In the genomic region with DNA sequence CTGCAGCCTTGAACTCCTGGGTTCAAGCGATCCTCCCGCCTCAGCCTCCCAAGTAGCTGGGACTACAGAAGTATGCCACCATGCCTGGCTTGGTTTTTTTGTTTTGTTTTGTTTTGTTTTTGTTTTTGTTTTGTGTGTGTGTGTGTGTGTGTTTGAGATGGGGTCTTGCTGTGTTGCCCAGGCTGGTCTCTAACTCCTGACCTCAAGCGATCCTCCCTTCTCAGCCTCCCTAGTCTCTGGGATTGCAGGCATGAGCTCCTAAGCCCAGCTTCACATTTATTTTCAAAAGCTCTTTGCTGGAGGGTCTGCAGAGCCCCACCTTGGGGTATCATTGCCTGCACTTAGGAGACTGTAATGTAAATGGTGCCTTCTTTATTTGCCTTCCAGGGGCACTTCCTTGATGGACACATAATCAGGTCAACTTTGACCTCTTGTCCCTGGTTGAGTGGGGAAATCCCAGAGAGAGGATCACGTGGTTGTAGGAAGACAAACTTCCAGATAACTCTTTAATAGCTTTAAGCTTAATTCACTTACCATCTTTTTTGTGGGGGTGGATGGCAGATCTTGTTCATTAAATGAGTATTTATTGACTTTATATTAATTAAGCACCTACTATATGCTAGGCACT, we compare ENCODE assay signal across 1 cellular context.
A peak's percentile ranks its signal among the peaks of the same experiment; 100 is the strongest.
TF ChIP-seq lines count a peak whose summit lies in the region.

No MANE protein-coding gene starts in this region.

TF ChIP-seq in HepG2, 621 proteins besides CTCF, POLR2A, EP300 and RAD21 (continues in another document):
- TF ChIP-seq, protein P1, sequence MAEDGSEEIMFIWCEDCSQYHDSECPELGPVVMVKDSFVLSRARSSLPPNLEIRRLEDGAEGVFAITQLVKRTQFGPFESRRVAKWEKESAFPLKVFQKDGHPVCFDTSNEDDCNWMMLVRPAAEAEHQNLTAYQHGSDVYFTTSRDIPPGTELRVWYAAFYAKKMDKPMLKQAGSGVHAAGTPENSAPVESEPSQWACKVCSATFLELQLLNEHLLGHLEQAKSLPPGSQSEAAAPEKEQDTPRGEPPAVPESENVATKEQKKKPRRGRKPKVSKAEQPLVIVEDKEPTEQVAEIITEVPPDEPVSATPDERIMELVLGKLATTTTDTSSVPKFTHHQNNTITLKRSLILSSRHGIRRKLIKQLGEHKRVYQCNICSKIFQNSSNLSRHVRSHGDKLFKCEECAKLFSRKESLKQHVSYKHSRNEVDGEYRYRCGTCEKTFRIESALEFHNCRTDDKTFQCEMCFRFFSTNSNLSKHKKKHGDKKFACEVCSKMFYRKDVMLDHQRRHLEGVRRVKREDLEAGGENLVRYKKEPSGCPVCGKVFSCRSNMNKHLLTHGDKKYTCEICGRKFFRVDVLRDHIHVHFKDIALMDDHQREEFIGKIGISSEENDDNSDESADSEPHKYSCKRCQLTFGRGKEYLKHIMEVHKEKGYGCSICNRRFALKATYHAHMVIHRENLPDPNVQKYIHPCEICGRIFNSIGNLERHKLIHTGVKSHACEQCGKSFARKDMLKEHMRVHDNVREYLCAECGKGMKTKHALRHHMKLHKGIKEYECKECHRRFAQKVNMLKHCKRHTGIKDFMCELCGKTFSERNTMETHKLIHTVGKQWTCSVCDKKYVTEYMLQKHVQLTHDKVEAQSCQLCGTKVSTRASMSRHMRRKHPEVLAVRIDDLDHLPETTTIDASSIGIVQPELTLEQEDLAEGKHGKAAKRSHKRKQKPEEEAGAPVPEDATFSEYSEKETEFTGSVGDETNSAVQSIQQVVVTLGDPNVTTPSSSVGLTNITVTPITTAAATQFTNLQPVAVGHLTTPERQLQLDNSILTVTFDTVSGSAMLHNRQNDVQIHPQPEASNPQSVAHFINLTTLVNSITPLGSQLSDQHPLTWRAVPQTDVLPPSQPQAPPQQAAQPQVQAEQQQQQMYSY (CRISPR knock-in tag; IDR thresholded peaks at IDR 0.05), result no peak
- TF ChIP-seq ELF1 (CRISPR knock-in tag; IDR thresholded peaks at IDR 0.05), result no peak
- TF ChIP-seq ZBTB38 (CRISPR knock-in tag; IDR thresholded peaks at IDR 0.05), result no peak
- TF ChIP-seq, protein P2, sequence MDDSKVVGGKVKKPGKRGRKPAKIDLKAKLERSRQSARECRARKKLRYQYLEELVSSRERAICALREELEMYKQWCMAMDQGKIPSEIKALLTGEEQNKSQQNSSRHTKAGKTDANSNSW (CRISPR knock-in tag; IDR thresholded peaks at IDR 0.05; ENCODE audit: borderline replicate concordance), result no peak
- TF ChIP-seq GABPB1 (CRISPR knock-in tag; IDR thresholded peaks at IDR 0.05), result no peak
- TF ChIP-seq ZNF530 (CRISPR knock-in tag; IDR thresholded peaks at IDR 0.05; ENCODE audit: low read depth), result no peak
- TF ChIP-seq HMG20B (CRISPR knock-in tag; conservative IDR thresholded peaks at IDR 0.05), result no peak
- TF ChIP-seq, protein P3, sequence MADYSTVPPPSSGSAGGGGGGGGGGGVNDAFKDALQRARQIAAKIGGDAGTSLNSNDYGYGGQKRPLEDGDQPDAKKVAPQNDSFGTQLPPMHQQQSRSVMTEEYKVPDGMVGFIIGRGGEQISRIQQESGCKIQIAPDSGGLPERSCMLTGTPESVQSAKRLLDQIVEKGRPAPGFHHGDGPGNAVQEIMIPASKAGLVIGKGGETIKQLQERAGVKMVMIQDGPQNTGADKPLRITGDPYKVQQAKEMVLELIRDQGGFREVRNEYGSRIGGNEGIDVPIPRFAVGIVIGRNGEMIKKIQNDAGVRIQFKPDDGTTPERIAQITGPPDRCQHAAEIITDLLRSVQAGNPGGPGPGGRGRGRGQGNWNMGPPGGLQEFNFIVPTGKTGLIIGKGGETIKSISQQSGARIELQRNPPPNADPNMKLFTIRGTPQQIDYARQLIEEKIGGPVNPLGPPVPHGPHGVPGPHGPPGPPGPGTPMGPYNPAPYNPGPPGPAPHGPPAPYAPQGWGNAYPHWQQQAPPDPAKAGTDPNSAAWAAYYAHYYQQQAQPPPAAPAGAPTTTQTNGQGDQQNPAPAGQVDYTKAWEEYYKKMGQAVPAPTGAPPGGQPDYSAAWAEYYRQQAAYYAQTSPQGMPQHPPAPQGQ (CRISPR knock-in tag; IDR thresholded peaks at IDR 0.05; ENCODE audit: borderline replicate concordance), result no peak
- TF ChIP-seq GABPA (IDR thresholded peaks at IDR 0.05; ENCODE audit: low read depth, low read length), result no peak
- TF ChIP-seq GABPA (CRISPR knock-in tag; IDR thresholded peaks at IDR 0.05; ENCODE audit: low read depth), result no peak
- TF ChIP-seq, protein P4, sequence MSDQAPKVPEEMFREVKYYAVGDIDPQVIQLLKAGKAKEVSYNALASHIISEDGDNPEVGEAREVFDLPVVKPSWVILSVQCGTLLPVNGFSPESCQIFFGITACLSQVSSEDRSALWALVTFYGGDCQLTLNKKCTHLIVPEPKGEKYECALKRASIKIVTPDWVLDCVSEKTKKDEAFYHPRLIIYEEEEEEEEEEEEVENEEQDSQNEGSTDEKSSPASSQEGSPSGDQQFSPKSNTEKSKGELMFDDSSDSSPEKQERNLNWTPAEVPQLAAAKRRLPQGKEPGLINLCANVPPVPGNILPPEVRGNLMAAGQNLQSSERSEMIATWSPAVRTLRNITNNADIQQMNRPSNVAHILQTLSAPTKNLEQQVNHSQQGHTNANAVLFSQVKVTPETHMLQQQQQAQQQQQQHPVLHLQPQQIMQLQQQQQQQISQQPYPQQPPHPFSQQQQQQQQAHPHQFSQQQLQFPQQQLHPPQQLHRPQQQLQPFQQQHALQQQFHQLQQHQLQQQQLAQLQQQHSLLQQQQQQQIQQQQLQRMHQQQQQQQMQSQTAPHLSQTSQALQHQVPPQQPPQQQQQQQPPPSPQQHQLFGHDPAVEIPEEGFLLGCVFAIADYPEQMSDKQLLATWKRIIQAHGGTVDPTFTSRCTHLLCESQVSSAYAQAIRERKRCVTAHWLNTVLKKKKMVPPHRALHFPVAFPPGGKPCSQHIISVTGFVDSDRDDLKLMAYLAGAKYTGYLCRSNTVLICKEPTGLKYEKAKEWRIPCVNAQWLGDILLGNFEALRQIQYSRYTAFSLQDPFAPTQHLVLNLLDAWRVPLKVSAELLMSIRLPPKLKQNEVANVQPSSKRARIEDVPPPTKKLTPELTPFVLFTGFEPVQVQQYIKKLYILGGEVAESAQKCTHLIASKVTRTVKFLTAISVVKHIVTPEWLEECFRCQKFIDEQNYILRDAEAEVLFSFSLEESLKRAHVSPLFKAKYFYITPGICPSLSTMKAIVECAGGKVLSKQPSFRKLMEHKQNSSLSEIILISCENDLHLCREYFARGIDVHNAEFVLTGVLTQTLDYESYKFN (CRISPR knock-in tag; conservative IDR thresholded peaks at IDR 0.05), result peak; percentile 44; the same call in 1 of the 2 replicates
- TF ChIP-seq, protein P5, sequence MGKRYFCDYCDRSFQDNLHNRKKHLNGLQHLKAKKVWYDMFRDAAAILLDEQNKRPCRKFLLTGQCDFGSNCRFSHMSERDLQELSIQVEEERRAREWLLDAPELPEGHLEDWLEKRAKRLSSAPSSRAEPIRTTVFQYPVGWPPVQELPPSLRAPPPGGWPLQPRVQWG (CRISPR knock-in tag; IDR thresholded peaks at IDR 0.05; ENCODE audit: borderline replicate concordance, low read depth), result no peak
- TF ChIP-seq ZNF33A (CRISPR knock-in tag; IDR thresholded peaks at IDR 0.05; ENCODE audit: borderline replicate concordance), result no peak
- TF ChIP-seq CCDC6 (CRISPR knock-in tag; IDR thresholded peaks at IDR 0.05), result no peak
- TF ChIP-seq ISX (CRISPR knock-in tag; conservative IDR thresholded peaks at IDR 0.05), result no peak
- no peak for TF ChIP-seq KDM4B (CRISPR knock-in tag; IDR thresholded peaks at IDR 0.05)
- TF ChIP-seq, protein P6, sequence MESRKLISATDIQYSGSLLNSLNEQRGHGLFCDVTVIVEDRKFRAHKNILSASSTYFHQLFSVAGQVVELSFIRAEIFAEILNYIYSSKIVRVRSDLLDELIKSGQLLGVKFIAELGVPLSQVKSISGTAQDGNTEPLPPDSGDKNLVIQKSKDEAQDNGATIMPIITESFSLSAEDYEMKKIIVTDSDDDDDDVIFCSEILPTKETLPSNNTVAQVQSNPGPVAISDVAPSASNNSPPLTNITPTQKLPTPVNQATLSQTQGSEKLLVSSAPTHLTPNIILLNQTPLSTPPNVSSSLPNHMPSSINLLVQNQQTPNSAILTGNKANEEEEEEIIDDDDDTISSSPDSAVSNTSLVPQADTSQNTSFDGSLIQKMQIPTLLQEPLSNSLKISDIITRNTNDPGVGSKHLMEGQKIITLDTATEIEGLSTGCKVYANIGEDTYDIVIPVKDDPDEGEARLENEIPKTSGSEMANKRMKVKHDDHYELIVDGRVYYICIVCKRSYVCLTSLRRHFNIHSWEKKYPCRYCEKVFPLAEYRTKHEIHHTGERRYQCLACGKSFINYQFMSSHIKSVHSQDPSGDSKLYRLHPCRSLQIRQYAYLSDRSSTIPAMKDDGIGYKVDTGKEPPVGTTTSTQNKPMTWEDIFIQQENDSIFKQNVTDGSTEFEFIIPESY (CRISPR knock-in tag; IDR thresholded peaks at IDR 0.05), result 0 out of 2 replicates have a peak, but pooled peaks have one; percentile 4
- TF ChIP-seq ELF3 (CRISPR knock-in tag; IDR thresholded peaks at IDR 0.05), result 0 out of 2 replicates have a peak, but pooled peaks have one; percentile 18
- no peak for TF ChIP-seq ZNF569 (CRISPR knock-in tag; IDR thresholded peaks at IDR 0.05; ENCODE audit: borderline replicate concordance)
- TF ChIP-seq HNF4A (CRISPR knock-in tag; IDR thresholded peaks at IDR 0.05), result peak; percentile 38; the same call in 1 of the 2 replicates
- TF ChIP-seq ZBTB21 (CRISPR knock-in tag; IDR thresholded peaks at IDR 0.05), result no peak
- TF ChIP-seq, protein P7, sequence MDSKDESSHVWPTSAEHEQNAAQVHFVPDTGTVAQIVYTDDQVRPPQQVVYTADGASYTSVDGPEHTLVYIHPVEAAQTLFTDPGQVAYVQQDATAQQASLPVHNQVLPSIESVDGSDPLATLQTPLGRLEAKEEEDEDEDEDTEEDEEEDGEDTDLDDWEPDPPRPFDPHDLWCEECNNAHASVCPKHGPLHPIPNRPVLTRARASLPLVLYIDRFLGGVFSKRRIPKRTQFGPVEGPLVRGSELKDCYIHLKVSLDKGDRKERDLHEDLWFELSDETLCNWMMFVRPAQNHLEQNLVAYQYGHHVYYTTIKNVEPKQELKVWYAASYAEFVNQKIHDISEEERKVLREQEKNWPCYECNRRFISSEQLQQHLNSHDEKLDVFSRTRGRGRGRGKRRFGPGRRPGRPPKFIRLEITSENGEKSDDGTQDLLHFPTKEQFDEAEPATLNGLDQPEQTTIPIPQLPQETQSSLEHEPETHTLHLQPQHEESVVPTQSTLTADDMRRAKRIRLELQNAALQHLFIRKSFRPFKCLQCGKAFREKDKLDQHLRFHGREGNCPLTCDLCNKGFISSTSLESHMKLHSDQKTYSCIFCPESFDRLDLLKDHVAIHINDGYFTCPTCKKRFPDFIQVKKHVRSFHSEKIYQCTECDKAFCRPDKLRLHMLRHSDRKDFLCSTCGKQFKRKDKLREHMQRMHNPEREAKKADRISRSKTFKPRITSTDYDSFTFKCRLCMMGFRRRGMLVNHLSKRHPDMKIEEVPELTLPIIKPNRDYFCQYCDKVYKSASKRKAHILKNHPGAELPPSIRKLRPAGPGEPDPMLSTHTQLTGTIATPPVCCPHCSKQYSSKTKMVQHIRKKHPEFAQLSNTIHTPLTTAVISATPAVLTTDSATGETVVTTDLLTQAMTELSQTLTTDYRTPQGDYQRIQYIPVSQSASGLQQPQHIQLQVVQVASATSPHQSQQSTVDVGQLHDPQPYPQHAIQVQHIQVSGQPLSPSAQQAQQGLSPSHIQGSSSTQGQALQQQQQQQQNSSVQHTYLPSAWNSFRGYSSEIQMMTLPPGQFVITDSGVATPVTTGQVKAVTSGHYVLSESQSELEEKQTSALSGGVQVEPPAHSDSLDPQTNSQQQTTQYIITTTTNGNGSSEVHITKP (CRISPR knock-in tag; IDR thresholded peaks at IDR 0.05; ENCODE audit: low read depth), result no peak
- TF ChIP-seq MEIS1 (CRISPR knock-in tag; IDR thresholded peaks at IDR 0.05; ENCODE audit: borderline replicate concordance), result 0 out of 2 replicates have a peak, but pooled peaks have one; percentile 17
- no peak for TF ChIP-seq NCOA2 (CRISPR knock-in tag; IDR thresholded peaks at IDR 0.05)
- TF ChIP-seq, protein P8, sequence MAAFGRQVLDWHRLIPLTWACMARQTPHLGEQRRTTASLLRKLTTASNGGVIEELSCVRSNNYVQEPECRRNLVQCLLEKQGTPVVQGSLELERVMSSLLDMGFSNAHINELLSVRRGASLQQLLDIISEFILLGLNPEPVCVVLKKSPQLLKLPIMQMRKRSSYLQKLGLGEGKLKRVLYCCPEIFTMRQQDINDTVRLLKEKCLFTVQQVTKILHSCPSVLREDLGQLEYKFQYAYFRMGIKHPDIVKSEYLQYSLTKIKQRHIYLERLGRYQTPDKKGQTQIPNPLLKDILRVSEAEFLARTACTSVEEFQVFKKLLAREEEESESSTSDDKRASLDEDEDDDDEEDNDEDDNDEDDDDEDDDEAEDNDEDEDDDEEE (CRISPR knock-in tag; IDR thresholded peaks at IDR 0.05), result no peak
- no peak for TF ChIP-seq ATF7-NPFF (CRISPR knock-in tag; IDR thresholded peaks at IDR 0.05; ENCODE audit: low read depth)
- no peak for TF ChIP-seq ZNF20 (CRISPR knock-in tag; IDR thresholded peaks at IDR 0.05)
- no peak for TF ChIP-seq ZSCAN20 (CRISPR knock-in tag; IDR thresholded peaks at IDR 0.05; ENCODE audit: borderline replicate concordance)
- TF ChIP-seq FOXK2 (IDR thresholded peaks at IDR 0.05), result no peak
- TF ChIP-seq ZIK1 (CRISPR knock-in tag; IDR thresholded peaks at IDR 0.05; ENCODE audit: borderline replicate concordance, low read depth), result no peak
- no peak for TF ChIP-seq SRSF9 (IDR thresholded peaks at IDR 0.05; ENCODE audit: borderline replicate concordance, insufficient read depth, low read depth, low read length, poor library complexity, severe bottlenecking)
- TF ChIP-seq, protein P9, sequence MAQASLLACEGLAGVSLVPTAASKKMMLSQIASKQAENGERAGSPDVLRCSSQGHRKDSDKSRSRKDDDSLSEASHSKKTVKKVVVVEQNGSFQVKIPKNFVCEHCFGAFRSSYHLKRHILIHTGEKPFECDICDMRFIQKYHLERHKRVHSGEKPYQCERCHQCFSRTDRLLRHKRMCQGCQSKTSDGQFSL (CRISPR knock-in tag; IDR thresholded peaks at IDR 0.05), result no peak
- TF ChIP-seq, protein P10, sequence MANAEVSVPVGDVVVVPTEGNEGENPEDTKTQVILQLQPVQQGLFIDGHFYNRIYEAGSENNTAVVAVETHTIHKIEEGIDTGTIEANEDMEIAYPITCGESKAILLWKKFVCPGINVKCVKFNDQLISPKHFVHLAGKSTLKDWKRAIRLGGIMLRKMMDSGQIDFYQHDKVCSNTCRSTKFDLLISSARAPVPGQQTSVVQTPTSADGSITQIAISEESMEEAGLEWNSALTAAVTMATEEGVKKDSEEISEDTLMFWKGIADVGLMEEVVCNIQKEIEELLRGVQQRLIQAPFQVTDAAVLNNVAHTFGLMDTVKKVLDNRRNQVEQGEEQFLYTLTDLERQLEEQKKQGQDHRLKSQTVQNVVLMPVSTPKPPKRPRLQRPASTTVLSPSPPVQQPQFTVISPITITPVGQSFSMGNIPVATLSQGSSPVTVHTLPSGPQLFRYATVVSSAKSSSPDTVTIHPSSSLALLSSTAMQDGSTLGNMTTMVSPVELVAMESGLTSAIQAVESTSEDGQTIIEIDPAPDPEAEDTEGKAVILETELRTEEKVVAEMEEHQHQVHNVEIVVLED (CRISPR knock-in tag; IDR thresholded peaks at IDR 0.05; ENCODE audit: borderline replicate concordance), result no peak
- TF ChIP-seq SMARCE1 (IDR thresholded peaks at IDR 0.05; ENCODE audit: borderline replicate concordance), result no peak
- TF ChIP-seq TCF12 (IDR thresholded peaks at IDR 0.05), result no peak
- no peak for TF ChIP-seq TCF12 (CRISPR knock-in tag; IDR thresholded peaks at IDR 0.05)
- no peak for TF ChIP-seq KMT2A (CRISPR knock-in tag; IDR thresholded peaks at IDR 0.05)
- no peak for TF ChIP-seq HDAC2 (CRISPR knock-in tag; IDR thresholded peaks at IDR 0.05)
- TF ChIP-seq ZNF557 (CRISPR knock-in tag; IDR thresholded peaks at IDR 0.05), result no peak
- peak; percentile 41; the same call in 1 of the 2 replicates for TF ChIP-seq NR2F2 (IDR thresholded peaks at IDR 0.05; ENCODE audit: borderline replicate concordance, low read depth)
- no peak for TF ChIP-seq MED13 (CRISPR knock-in tag; IDR thresholded peaks at IDR 0.05)
- no peak for TF ChIP-seq HOXA3 (CRISPR knock-in tag; IDR thresholded peaks at IDR 0.05)
- TF ChIP-seq ZFP82 (CRISPR knock-in tag; IDR thresholded peaks at IDR 0.05; ENCODE audit: borderline replicate concordance), result no peak
